Comparison of ENCODE assay signal across 9 cellular contexts in genomic region chr19:47790398-47790814, GRCh38. TPM values are rescaled to one million over a fixed set of nuclear protein-coding genes. Genes with fewer than 3 reads are reported as not detected.
A peak's percentile ranks its signal among the peaks of the same experiment; 100 is the strongest.
DNase-seq lines count a peak whose midpoint lies in the region; ATAC-seq, FAIRE-seq and TF ChIP-seq lines count a peak whose summit lies in the region.
"Had no signal": no experiment of that assay in that cellular context is flagged by ENCODE, and none has a peak within 500 bp of the region (broad histone marks: within the 10 kb centered on the region; RNA-seq: fewer than 3 reads in every experiment).

No MANE protein-coding gene starts in this region.

- TF ChIP-seq CTCF in A673 (conservative IDR thresholded peaks at IDR 0.05; ENCODE audit: low read depth, low read length) = peak; percentile 95

- no peak overlapping the region for H3K23ac ChIP-seq in mesendoderm (ENCODE audit: low read length)

- intact Hi-C loops in A673 (cut with micrococcal nuclease; ENCODE audit: unreplicated experiment) = no loop called here

- H3K27me3 ChIP-seq in A673 (replicated peaks; ENCODE audit: insufficient read depth, low read depth, low read length, poor library complexity) = no peaks in the 10 kb centered on the region
- no peaks in the 10 kb centered on the region for H3K27me3 ChIP-seq in effector memory CD4-positive, alpha-beta T cell (replicated peaks; ENCODE audit: control insufficient read depth, insufficient read depth, low read length, poor library complexity, severe bottlenecking)
- H3K27me3 ChIP-seq in mesendoderm (ENCODE audit: insufficient read depth, low read length, poor library complexity) = no peaks in the 10 kb centered on the region

- no peak overlapping the region for H3K9ac ChIP-seq in mesendoderm (ENCODE audit: low read length)

- H4K5ac ChIP-seq in mesendoderm (ENCODE audit: low read length) = no peak overlapping the region

- no peak overlapping the region for H3K4me3 ChIP-seq in A673 (ENCODE audit: low read depth, low read length, poor library complexity, severe bottlenecking)
- no peak overlapping the region for H3K4me3 ChIP-seq in effector memory CD4-positive, alpha-beta T cell (ENCODE audit: insufficient read depth, low read depth, low read length, poor library complexity, severe bottlenecking)
- H3K4me3 ChIP-seq in mesendoderm (ENCODE audit: low read length) = no peak overlapping the region

- H3K18ac ChIP-seq in mesendoderm (ENCODE audit: low read length) = no peak overlapping the region

- H4K8ac ChIP-seq in mesendoderm (ENCODE audit: low read depth, low read length) = no peak overlapping the region

- no peaks in the 10 kb centered on the region for H3K9me3 ChIP-seq in A673 (ENCODE audit: low read depth, low read length, poor library complexity, severe bottlenecking)
- no peaks in the 10 kb centered on the region for H3K9me3 ChIP-seq in effector memory CD4-positive, alpha-beta T cell (ENCODE audit: control insufficient read depth, low read length)

- H3K27ac ChIP-seq in A673 (ENCODE audit: low read depth, low read length, poor library complexity, severe bottlenecking) (no peak overlapping the region), mesendoderm (ENCODE audit: low read depth, low read length) (peak overlapping the region; percentile 16)
- H3K27ac ChIP-seq in effector memory CD4-positive, alpha-beta T cell (ENCODE audit: insufficient read depth, low read length, poor library complexity, severe bottlenecking) = no peak overlapping the region

- ATAC-seq in GM19463 (IDR thresholded peaks at IDR 0.05; ENCODE audit: unreplicated experiment) = no peak

- H2BK5ac ChIP-seq in mesendoderm (ENCODE audit: low read length) = no peak overlapping the region

- H3K4me1 ChIP-seq in A673 (ENCODE audit: insufficient read depth, low read length, poor library complexity, severe bottlenecking) = no peaks in the 10 kb centered on the region
- H3K4me1 ChIP-seq in effector memory CD4-positive, alpha-beta T cell (ENCODE audit: control insufficient read depth, insufficient read depth, low read length, poor library complexity, severe bottlenecking) = peaks cover 5% of the 10 kb centered on the region
- H3K4me1 ChIP-seq in mesendoderm (ENCODE audit: control insufficient read depth, low read depth, low read length) = no peaks in the 10 kb centered on the region

- H2BK15ac ChIP-seq in mesendoderm (replicated peaks; ENCODE audit: low read depth) = no peak overlapping the region

- no peak overlapping the region for H3K56ac ChIP-seq in mesendoderm (ENCODE audit: low read length)

- no peak overlapping the region for H3K4me2 ChIP-seq in mesendoderm (ENCODE audit: low read length)

- DNase-seq in A673 (ENCODE audit: low spot score) (peak; percentile 83), GM18507 (ENCODE audit: extremely low spot score, insufficient read length, low read depth) (peak; percentile 54), NCI-H526 treated with DMSO at 0.1 percent for 48 hours (lab: John Stamatoyannopoulos, UW) (peak; percentile 34), mesendoderm (peak; percentile 98)
- peak; percentile 62 to 81 for DNase-seq in activated CD8-positive, alpha-beta memory T cell treated with anti-CD3 and anti-CD28 coated beads for 1 hour (ENCODE audit: extremely low read depth in 1 of 2, low read depth in 1 of 2)
- DNase-seq in effector memory CD4-positive, alpha-beta T cell = peak; percentile 52 to 78 (median 56)
- DNase-seq in stimulated activated CD8-positive, alpha-beta memory T cell treated with anti-CD3 and anti-CD28 coated beads, Interleukin-2, amount 100 ng/mL, for 48 hours (ENCODE audit: low read depth in 2 of 2) = peak; percentile 85 to 89

- no peaks in the 10 kb centered on the region for H3K79me1 ChIP-seq in mesendoderm (ENCODE audit: low read length)

- no peak overlapping the region for H2AK5ac ChIP-seq in mesendoderm (ENCODE audit: low read length)

- H3K79me2 ChIP-seq in mesendoderm (ENCODE audit: control insufficient read depth, insufficient read depth, low read length) = no peaks in the 10 kb centered on the region

- BruUV-seq in A673 (replicated peaks; lab: Mats Ljungman, UMichigan) = no TSS peak

- POLR2A ChIA-PET in A673 (lab: Charles Lee; ENCODE audit: low non-redundant PET) = no interaction called here

- H2BK120ac ChIP-seq in mesendoderm (ENCODE audit: low read depth, low read length) = no peak overlapping the region

- no CpG with 5 or more reads among the region's 10 CpGs for WGBS in mesendoderm (ENCODE audit: extremely low coverage, insufficient coverage, low lambda C conversion rate)

- H3K4ac ChIP-seq in mesendoderm (ENCODE audit: low read depth, low read length) = no peak overlapping the region

- FAIRE-seq in GM18507 (lab: Jason Lieb, UNC) = peak; percentile 38

- CTCF ChIA-PET in A673 (lab: Charles Lee) = interaction anchor here (1.9 kb wide), 1 partner anchor 25 kb away, joined by 8 read pairs; no protein-coding TSS in a partner anchor

- H3K36me3 ChIP-seq in A673 (ENCODE audit: insufficient read depth, low read length, poor library complexity, severe bottlenecking) (peaks cover 7% of the 10 kb centered on the region), mesendoderm (ENCODE audit: control insufficient read depth, insufficient read depth, low read length) (peaks cover under 1% of the 10 kb centered on the region)
- H3K36me3 ChIP-seq in effector memory CD4-positive, alpha-beta T cell (ENCODE audit: control insufficient read depth, insufficient read depth, low read length) = no peaks in the 10 kb centered on the region

RNA-seq across cellular contexts. Expression of gene SELENOW, which starts 11.9 kb away (rescaled TPM):
- total RNA-seq in A673 (2021) = 107 and 121 TPM in 2 replicates
- 441 TPM for polyA plus RNA-seq in mesendoderm (2013, experiment 1 of 2)
- polyA plus RNA-seq in mesendoderm (2013, experiment 2 of 2) = 434 TPM

RNA-seq across cellular contexts. Expression of gene TPRX1, which starts 13.9 kb away (rescaled TPM):
- total RNA-seq in A673 (2021) = not detected in 2 replicates
- 0.03 TPM for polyA plus RNA-seq in mesendoderm (2013, experiment 1 of 2)
- polyA plus RNA-seq in mesendoderm (2013, experiment 2 of 2) = 0.04 TPM
- total RNA-seq: temporal lobe had no signal

RNA-seq across cellular contexts. Expression of gene CRX, which starts 31.3 kb away (rescaled TPM):
- not detected in 2 replicates for total RNA-seq in A673 (2021)
- polyA plus RNA-seq in mesendoderm (2013, experiment 1 of 2) = not detected
- polyA plus RNA-seq in mesendoderm (2013, experiment 2 of 2) = 0.04 TPM
- total RNA-seq: temporal lobe had no signal

RNA-seq across cellular contexts. Expression of gene NOP53, which starts 45.1 kb away (rescaled TPM):
- 146 and 172 TPM in 2 replicates for total RNA-seq in A673 (2021)
- polyA plus RNA-seq in mesendoderm (2013, experiment 1 of 2) = 291 TPM
- polyA plus RNA-seq in mesendoderm (2013, experiment 2 of 2) = 305 TPM

Comparison
In these comparisons a context has a peak if more than half of its experiments do, and no peak if none do; other contexts are left out.
1. DNase-seq: peak in every context shown above with its lines; median percentile 98 in mesendoderm; 87 in stimulated activated CD8-positive, alpha-beta memory T cell treated with anti-CD3 and anti-CD28 coated beads, Interleukin-2, amount 100 ng/mL, for 48 hours; 83 in A673; 72 in activated CD8-positive, alpha-beta memory T cell treated with anti-CD3 and anti-CD28 coated beads for 1 hour; 56 in effector memory CD4-positive, alpha-beta T cell; 54 in GM18507; 34 in NCI-H526 treated with DMSO at 0.1 percent for 48 hours.